ENCODE assay signal across 29 cellular contexts in genomic region chr2:47504174-47504810, GRCh38.
DNase-seq lines count a peak whose midpoint lies in the region; ATAC-seq, FAIRE-seq and TF ChIP-seq lines count a peak whose summit lies in the region.
"Had no signal": no experiment of that assay in that cellular context is flagged by ENCODE, and none has a peak within 500 bp of the region (broad histone marks: within the 10 kb centered on the region; RNA-seq: fewer than 3 reads in every experiment).

No MANE protein-coding gene starts in this region.

- peak; percentile 36 for ATAC-seq in GM19328 (IDR thresholded peaks at IDR 0.05; ENCODE audit: unreplicated experiment)
- ATAC-seq in HG02884 (IDR thresholded peaks at IDR 0.05; ENCODE audit: unreplicated experiment): peak; percentile 12
- ATAC-seq in heart left ventricle: no peak
- ATAC-seq: activated naive CD4-positive, alpha-beta T cell treated with anti-CD3 and anti-CD28 coated beads, Interleukin-2, amount 50 U/mL, for 72 hours; CD8-positive, alpha-beta T cell; K562; upper lobe of right lung had no signal

- peak overlapping the region in 9 of 11 experiments; percentile 71 to 86 (median 82); a peak in 18 of 22 replicates for H3K27ac ChIP-seq in BLaER1 treated with 17β-estradiol and CSF1 and Interleukin-3, amounts not matched to agents 10 nM and 100 nM
- H3K27ac ChIP-seq in OCI-LY3 (ENCODE audit: low read length): no peak overlapping the region
- H3K27ac ChIP-seq in heart left ventricle: no peak overlapping the region
- no peak overlapping the region for H3K27ac ChIP-seq in kidney (ENCODE audit: low read depth in 2 of 2, low read length in 2 of 2)
- H3K27ac ChIP-seq: ovary, sigmoid colon, stomach, upper lobe of right lung, WERI-Rb-1 had no signal

- no peak for FAIRE-seq in kidney (lab: Jason Lieb, UNC)
- FAIRE-seq: colon, K562 had no signal

- intact Hi-C loops in heart left ventricle (cut with DNase I): no loop called here
- intact Hi-C loops in kidney (cut with DNase I): no loop called here

- no peaks in the 10 kb centered on the region for H4K20me1 ChIP-seq in BLaER1 treated with 17β-estradiol and CSF1 and Interleukin-3, amounts not matched to agents 10 nM and 100 nM
- H4K20me1 ChIP-seq in OCI-LY3 (ENCODE audit: insufficient read depth, low read length): no peaks in the 10 kb centered on the region

- no peaks in the 10 kb centered on the region for H3K79me2 ChIP-seq in OCI-LY3 (ENCODE audit: low read length)

- peaks cover 46 to 79% (median 68%) of the 10 kb centered on the region in 10 experiments for H3K4me1 ChIP-seq in BLaER1 treated with 17β-estradiol and CSF1 and Interleukin-3, amounts not matched to agents 10 nM and 100 nM
- H3K4me1 ChIP-seq in OCI-LY3 (ENCODE audit: low read length) (peaks cover 23% of the 10 kb centered on the region), heart left ventricle (no peaks in the 10 kb centered on the region), kidney (ENCODE audit: control insufficient read depth in 1 of 2, insufficient read depth in 1 of 2, low read depth in 1 of 2, low read length in 2 of 2) (no peaks in the 10 kb centered on the region)
- H3K4me1 ChIP-seq: sigmoid colon, stomach, upper lobe of right lung had no signal

- peaks cover 48 to 81% (median 74%) of the 10 kb centered on the region in 11 experiments for H3K9me3 ChIP-seq in BLaER1 treated with 17β-estradiol and CSF1 and Interleukin-3, amounts not matched to agents 10 nM and 100 nM (replicated peaks in 1 of 11)
- H3K9me3 ChIP-seq in OCI-LY3 (ENCODE audit: insufficient read depth, low read length) (peaks cover 29% of the 10 kb centered on the region), heart left ventricle (peaks cover 0 to 18% (median 0%) of the 10 kb centered on the region in 12 donors), kidney (ENCODE audit: control insufficient read depth in 1 of 2, low read length in 2 of 2) (peaks cover 2 to 7% of the 10 kb centered on the region in 2 donors)
- H3K9me3 ChIP-seq: ovary, upper lobe of right lung had no signal

- H2AFZ ChIP-seq in OCI-LY3 (ENCODE audit: low read depth, low read length): no peak overlapping the region

- TF ChIP-seq POLR2A in heart left ventricle (IDR thresholded peaks at IDR 0.05): no peak

- H3K4me3 ChIP-seq in BLaER1 treated with 17β-estradiol and CSF1 and Interleukin-3, amounts not matched to agents 10 nM and 100 nM: peak overlapping the region in 6 of 10 experiments; percentile 0 to 44 (median 16); a peak in 5 of 20 replicates
- H3K4me3 ChIP-seq in OCI-LY3 (ENCODE audit: low read length) (no peak overlapping the region), heart left ventricle (no peak overlapping the region), kidney (ENCODE audit: low read length in 2 of 2) (no peak overlapping the region)
- H3K4me3 ChIP-seq: K562, ovary, sigmoid colon, stomach, upper lobe of right lung had no signal

- peaks cover 0 to 34% (median 20%) of the 10 kb centered on the region in 11 experiments; a peak in 13 of 22 replicates for H3K36me3 ChIP-seq in BLaER1 treated with 17β-estradiol and CSF1 and Interleukin-3, amounts not matched to agents 10 nM and 100 nM
- H3K36me3 ChIP-seq in OCI-LY3 (replicated peaks; ENCODE audit: low read depth, low read length) (peaks cover 27% of the 10 kb centered on the region), heart left ventricle (no peaks in the 10 kb centered on the region), kidney (ENCODE audit: control insufficient read depth in 1 of 2, insufficient read depth in 2 of 2, low read length in 2 of 2) (no peaks in the 10 kb centered on the region)
- H3K36me3 ChIP-seq: ovary, sigmoid colon, upper lobe of right lung had no signal

- DNase-seq in heart left ventricle: no peak
- DNase-seq in NK-92 treated with Interleukin-12 subunit alpha and Interleukin-12 subunit beta, amount 100 ng/mL, for 24 hours (lab: John Stamatoyannopoulos, UW): no peak
- no peak for DNase-seq in ecto neural progenitor cell (ENCODE audit: low spot score)
- DNase-seq in kidney: no peak
- DNase-seq: ACHN; activated CD4-positive, alpha-beta memory T cell treated with anti-CD3 and anti-CD28 coated beads for 36 hours; activated T-cell treated with anti-CD3 and anti-CD28 coated beads, Interleukin-2, amount 50 U/mL, for 48 hours; CD8-positive, alpha-beta T cell; DMS79 treated with DMSO at 0.1 percent for 48 hours; foreskin fibroblast; HCEC 1CT; kidney glomerular epithelial cell; naive B cell; NCI-H1092; NCI-H2081 treated with DMSO at 0.1 percent for 48 hours; ovary; SHP77 treated with DMSO at 0.1 percent for 48 hours; sigmoid colon; stomach; T-helper 1 cell; upper lobe of right lung; WERI-Rb-1 had no signal

- WGBS in heart left ventricle, 4 donors: 96 to 98% (median 97%) methylated on average over 6 of the region's 6 CpGs

- no peaks in the 10 kb centered on the region for H3K27me3 ChIP-seq in BLaER1 treated with 17β-estradiol and CSF1 and Interleukin-3, amounts not matched to agents 10 nM and 100 nM
- no peaks in the 10 kb centered on the region for H3K27me3 ChIP-seq in OCI-LY3 (ENCODE audit: low read depth, low read length)
- H3K27me3 ChIP-seq in heart left ventricle: no peaks in the 10 kb centered on the region
- H3K27me3 ChIP-seq: ovary, sigmoid colon, stomach, upper lobe of right lung had no signal

- TF ChIP-seq CTCF in OCI-LY3 (IDR thresholded peaks at IDR 0.05; ENCODE audit: low read depth, low read length): no peak
- TF ChIP-seq CTCF in heart left ventricle (IDR thresholded peaks at IDR 0.05): no peak
- TF ChIP-seq CTCF in kidney (IDR thresholded peaks at IDR 0.05; ENCODE audit: borderline replicate concordance, extremely low read depth, insufficient read depth): no peak

- H3K9ac ChIP-seq in BLaER1 treated with 17β-estradiol and CSF1 and Interleukin-3, amounts not matched to agents 10 nM and 100 nM: peak overlapping the region in 9 of 11 experiments; percentile 43 to 74 (median 62); a peak in 14 of 22 replicates
- H3K9ac ChIP-seq in OCI-LY3 (ENCODE audit: low read length) (no peak overlapping the region), kidney (ENCODE audit: low read length in 2 of 2) (no peak overlapping the region)

- peak overlapping the region; percentile 70 to 92 (median 84) for H3K4me2 ChIP-seq in BLaER1 treated with 17β-estradiol and CSF1 and Interleukin-3, amounts not matched to agents 10 nM and 100 nM
- H3K4me2 ChIP-seq in OCI-LY3 (ENCODE audit: low read length): 0 out of 2 replicates have a peak overlapping the region, but pooled peaks have one; percentile 13

Comparison
In these comparisons a context has a peak if more than half of its experiments do, and no peak if none do; other contexts are left out.
1. H3K27ac ChIP-seq: peak in BLaER1 treated with 17β-estradiol and CSF1 and Interleukin-3, amounts not matched to agents 10 nM and 100 nM (9 of 11); none in OCI-LY3 (single experiment), heart left ventricle (0 of 12) and kidney (0 of 2).
2. H3K4me3 ChIP-seq: peak in BLaER1 treated with 17β-estradiol and CSF1 and Interleukin-3, amounts not matched to agents 10 nM and 100 nM (6 of 10); none in OCI-LY3 (single experiment), heart left ventricle (0 of 12) and kidney (0 of 2).
3. H3K9ac ChIP-seq: peak in BLaER1 treated with 17β-estradiol and CSF1 and Interleukin-3, amounts not matched to agents 10 nM and 100 nM (9 of 11); none in OCI-LY3 (single experiment) and kidney (0 of 2).
4. ATAC-seq: peak in GM19328 (single experiment) and HG02884 (single experiment); none in heart left ventricle (0 of 4).